ENCODE assay signal across 2 cellular contexts in genomic region chr1:174965006-174965971, GRCh38.
TF ChIP-seq lines count a peak whose summit lies in the region.

No MANE protein-coding gene starts in this region.

TF ChIP-seq in SK-N-SH treated with all-trans-retinoic acid at 6 μM for 48 hours, 23 proteins besides CTCF, POLR2A, EP300 and RAD21:
- TF ChIP-seq, protein P1, sequence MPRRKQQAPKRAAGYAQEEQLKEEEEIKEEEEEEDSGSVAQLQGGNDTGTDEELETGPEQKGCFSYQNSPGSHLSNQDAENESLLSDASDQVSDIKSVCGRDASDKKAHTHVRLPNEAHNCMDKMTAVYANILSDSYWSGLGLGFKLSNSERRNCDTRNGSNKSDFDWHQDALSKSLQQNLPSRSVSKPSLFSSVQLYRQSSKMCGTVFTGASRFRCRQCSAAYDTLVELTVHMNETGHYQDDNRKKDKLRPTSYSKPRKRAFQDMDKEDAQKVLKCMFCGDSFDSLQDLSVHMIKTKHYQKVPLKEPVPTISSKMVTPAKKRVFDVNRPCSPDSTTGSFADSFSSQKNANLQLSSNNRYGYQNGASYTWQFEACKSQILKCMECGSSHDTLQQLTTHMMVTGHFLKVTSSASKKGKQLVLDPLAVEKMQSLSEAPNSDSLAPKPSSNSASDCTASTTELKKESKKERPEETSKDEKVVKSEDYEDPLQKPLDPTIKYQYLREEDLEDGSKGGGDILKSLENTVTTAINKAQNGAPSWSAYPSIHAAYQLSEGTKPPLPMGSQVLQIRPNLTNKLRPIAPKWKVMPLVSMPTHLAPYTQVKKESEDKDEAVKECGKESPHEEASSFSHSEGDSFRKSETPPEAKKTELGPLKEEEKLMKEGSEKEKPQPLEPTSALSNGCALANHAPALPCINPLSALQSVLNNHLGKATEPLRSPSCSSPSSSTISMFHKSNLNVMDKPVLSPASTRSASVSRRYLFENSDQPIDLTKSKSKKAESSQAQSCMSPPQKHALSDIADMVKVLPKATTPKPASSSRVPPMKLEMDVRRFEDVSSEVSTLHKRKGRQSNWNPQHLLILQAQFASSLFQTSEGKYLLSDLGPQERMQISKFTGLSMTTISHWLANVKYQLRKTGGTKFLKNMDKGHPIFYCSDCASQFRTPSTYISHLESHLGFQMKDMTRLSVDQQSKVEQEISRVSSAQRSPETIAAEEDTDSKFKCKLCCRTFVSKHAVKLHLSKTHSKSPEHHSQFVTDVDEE (CRISPR knock-in tag; IDR thresholded peaks at IDR 0.05), result no peak
- no peak for TF ChIP-seq ESRRG (CRISPR knock-in tag; IDR thresholded peaks at IDR 0.05)

TF ChIP-seq in SK-N-SH, 30 proteins besides CTCF, POLR2A, EP300 and RAD21 (continued from another document):
- TF ChIP-seq, protein P2, sequence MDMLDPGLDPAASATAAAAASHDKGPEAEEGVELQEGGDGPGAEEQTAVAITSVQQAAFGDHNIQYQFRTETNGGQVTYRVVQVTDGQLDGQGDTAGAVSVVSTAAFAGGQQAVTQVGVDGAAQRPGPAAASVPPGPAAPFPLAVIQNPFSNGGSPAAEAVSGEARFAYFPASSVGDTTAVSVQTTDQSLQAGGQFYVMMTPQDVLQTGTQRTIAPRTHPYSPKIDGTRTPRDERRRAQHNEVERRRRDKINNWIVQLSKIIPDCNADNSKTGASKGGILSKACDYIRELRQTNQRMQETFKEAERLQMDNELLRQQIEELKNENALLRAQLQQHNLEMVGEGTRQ (IDR thresholded peaks at IDR 0.05; ENCODE audit: borderline replicate concordance, low read depth, low read length), result no peak
- no peak for TF ChIP-seq ZBTB33 (IDR thresholded peaks at IDR 0.05; ENCODE audit: borderline replicate concordance, low read depth)
- TF ChIP-seq TAF1 (IDR thresholded peaks at IDR 0.05; ENCODE audit: borderline replicate concordance, low read depth, low read length), result no peak
- TF ChIP-seq FOSL2 (IDR thresholded peaks at IDR 0.05; ENCODE audit: borderline replicate concordance, low read depth), result no peak
- TF ChIP-seq SIN3A (IDR thresholded peaks at IDR 0.05; ENCODE audit: borderline replicate concordance, low read depth, low read length), result no peak
- no peak for TF ChIP-seq PBX3 (IDR thresholded peaks at IDR 0.05)
- TF ChIP-seq GATA2 (CRISPR knock-in tag; IDR thresholded peaks at IDR 0.05), result no peak
- no peak for TF ChIP-seq NRF1 (IDR thresholded peaks at IDR 0.05; ENCODE audit: low read depth, low read length)
- no peak for TF ChIP-seq NFIC (IDR thresholded peaks at IDR 0.05; ENCODE audit: borderline replicate concordance)
TF ChIP-seq in SK-N-SH: peak in this region for 0.
